In the genomic region with DNA sequence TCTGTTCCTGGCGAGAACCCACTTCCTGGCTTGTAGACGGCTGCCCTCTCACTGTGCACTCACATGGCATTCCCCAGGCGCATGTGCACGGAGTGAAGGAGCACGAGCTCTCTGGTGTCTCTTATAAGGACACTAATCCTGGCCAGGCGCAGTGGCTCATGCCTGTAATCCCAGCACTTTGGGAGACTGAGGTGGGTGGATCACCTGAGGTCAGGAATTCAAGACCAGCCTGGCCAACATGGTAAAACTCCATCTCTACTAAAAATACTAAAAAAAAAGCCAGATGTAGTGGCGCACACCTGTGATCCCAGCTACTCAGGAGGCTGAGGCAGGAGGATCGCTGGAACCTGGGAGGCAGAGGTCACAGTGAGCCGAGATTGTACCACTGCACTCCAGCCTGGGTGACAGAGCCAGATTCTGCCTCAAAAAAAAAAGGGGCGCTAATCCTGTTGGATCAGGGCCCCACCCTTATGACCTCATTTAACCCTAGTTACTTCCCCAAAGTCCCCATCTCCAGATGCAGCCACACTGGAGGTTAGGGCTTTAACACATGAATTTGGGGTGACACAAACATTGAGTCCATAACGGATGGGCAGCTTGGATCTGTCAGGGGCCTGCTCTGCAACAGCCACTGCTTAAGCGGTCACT, we compare ENCODE assay signal across 2 cellular contexts.
TF ChIP-seq lines count a peak whose summit lies in the region.

No MANE protein-coding gene starts in this region.

TF ChIP-seq in HEK293, 187 proteins besides CTCF, POLR2A, EP300 and RAD21:
- TF ChIP-seq, protein P1, sequence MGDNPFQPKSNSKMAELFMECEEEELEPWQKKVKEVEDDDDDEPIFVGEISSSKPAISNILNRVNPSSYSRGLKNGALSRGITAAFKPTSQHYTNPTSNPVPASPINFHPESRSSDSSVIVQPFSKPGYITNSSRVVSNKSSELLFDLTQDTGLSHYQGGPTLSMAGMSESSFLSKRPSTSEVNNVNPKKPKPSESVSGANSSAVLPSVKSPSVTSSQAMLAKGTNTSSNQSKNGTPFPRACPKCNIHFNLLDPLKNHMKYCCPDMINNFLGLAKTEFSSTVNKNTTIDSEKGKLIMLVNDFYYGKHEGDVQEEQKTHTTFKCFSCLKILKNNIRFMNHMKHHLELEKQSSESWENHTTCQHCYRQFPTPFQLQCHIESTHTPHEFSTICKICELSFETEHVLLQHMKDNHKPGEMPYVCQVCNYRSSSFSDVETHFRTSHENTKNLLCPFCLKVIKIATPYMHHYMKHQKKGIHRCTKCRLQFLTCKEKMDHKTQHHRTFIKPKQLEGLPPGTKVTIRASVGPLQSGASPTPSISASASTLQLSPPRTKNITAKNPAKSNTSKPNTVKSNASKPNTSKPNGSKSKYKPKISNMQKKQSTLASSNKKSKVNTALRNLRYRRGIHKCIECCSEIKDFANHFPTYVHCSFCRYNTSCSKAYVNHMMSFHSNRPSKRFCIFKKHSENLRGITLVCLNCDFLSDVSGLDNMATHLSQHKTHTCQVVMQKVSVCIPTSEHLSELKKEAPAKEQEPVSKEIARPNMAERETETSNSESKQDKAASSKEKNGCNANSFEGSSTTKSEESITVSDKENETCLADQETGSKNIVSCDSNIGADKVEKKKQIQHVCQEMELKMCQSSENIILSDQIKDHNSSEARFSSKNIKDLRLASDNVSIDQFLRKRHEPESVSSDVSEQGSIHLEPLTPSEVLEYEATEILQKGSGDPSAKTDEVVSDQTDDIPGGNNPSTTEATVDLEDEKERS (tag by site-specific recombination; IDR thresholded peaks at IDR 0.05) = peak; percentile 96

TF ChIP-seq in HepG2, 621 proteins besides CTCF, POLR2A, EP300 and RAD21:
- TF ChIP-seq ZNF264 (CRISPR knock-in tag; IDR thresholded peaks at IDR 0.05) = peak; percentile 99
